8 cellular contexts compared by ENCODE assay signal in genomic region chr16:81180578-81180977, GRCh38. TPM values are rescaled to one million over a fixed set of nuclear protein-coding genes. Genes with fewer than 3 reads are reported as not detected.
DNase-seq lines count a peak whose midpoint lies in the region; ATAC-seq and TF ChIP-seq lines count a peak whose summit lies in the region.

No MANE protein-coding gene starts in this region.

- H3K27me3 ChIP-seq in PC-3 (ENCODE audit: low read length): no peaks in the 10 kb centered on the region
- no peaks in the 10 kb centered on the region for H3K27me3 ChIP-seq in esophagus (ENCODE audit: control insufficient read depth in 1 of 2, insufficient read depth in 2 of 2, low read length in 2 of 2)
- H3K27me3 ChIP-seq in thyroid gland: no peaks in the 10 kb centered on the region

- WGBS in esophagus, 2 donors: 65 to 72% methylated on average over 6 of the region's 6 CpGs
- 72 to 76% methylated on average over 5 to 6 of the region's 6 CpGs for WGBS in mesodermal cell (ENCODE audit: insufficient coverage in 2 of 2), 2 experiments
- 61 to 72% methylated on average over 5 to 6 of the region's 6 CpGs for WGBS in thyroid gland, 2 donors

- H3K9me3 Mint-ChIP-seq in immature natural killer cell: no peaks in the 10 kb centered on the region

- H3K27ac Mint-ChIP-seq in immature natural killer cell: no peak overlapping the region

- BruUV-seq in PC-3 (replicated peaks; lab: Mats Ljungman, UMichigan): no TSS peak

- H3K4me1 Mint-ChIP-seq in immature natural killer cell: no peaks in the 10 kb centered on the region

- H3K9me3 ChIP-seq in PC-3 (ENCODE audit: low read length) (no peaks in the 10 kb centered on the region), esophagus (ENCODE audit: control insufficient read depth in 2 of 2, insufficient read depth in 1 of 2, low read depth in 1 of 2, low read length in 1 of 2) (no peaks in the 10 kb centered on the region), mesodermal cell (ENCODE audit: control insufficient read depth, low read length) (no peaks in the 10 kb centered on the region), thyroid gland (no peaks in the 10 kb centered on the region)

- no peak for TF ChIP-seq CTCF in PC-3 (conservative IDR thresholded peaks at IDR 0.05; ENCODE audit: low read depth, low read length)
- TF ChIP-seq CTCF in thyroid gland (IDR thresholded peaks at IDR 0.05): no peak

- peak overlapping the region; percentile 78 for H3K4me2 ChIP-seq in PC-3 (ENCODE audit: low read length)

- CTCF ChIA-PET in PC-3 (lab: Charles Lee): no interaction called here

- peaks cover 1 to 3% (median 3%) of the 10 kb centered on the region in 3 donors for H3K27me3 Mint-ChIP-seq in immature natural killer cell (ENCODE audit: low read depth in 3 of 3)

- no peak overlapping the region; the same call in 1 of the 2 replicates for H3K9ac ChIP-seq in PC-3 (ENCODE audit: low read length)

- no peaks in the 10 kb centered on the region for H3K36me3 Mint-ChIP-seq in immature natural killer cell

- no peaks in the 10 kb centered on the region for H3K36me3 ChIP-seq in PC-3 (ENCODE audit: low read depth, low read length)
- H3K36me3 ChIP-seq in esophagus (ENCODE audit: control insufficient read depth in 2 of 2, insufficient read depth in 2 of 2, low read length in 1 of 2): no peaks in the 10 kb centered on the region
- H3K36me3 ChIP-seq in mesodermal cell (ENCODE audit: control insufficient read depth, insufficient read depth, low read length): no peaks in the 10 kb centered on the region
- no peaks in the 10 kb centered on the region for H3K36me3 ChIP-seq in thyroid gland

- H4K20me1 ChIP-seq in PC-3 (ENCODE audit: low read length): no peaks in the 10 kb centered on the region

- H3K79me2 ChIP-seq in PC-3 (ENCODE audit: low read length): no peaks in the 10 kb centered on the region

- H3K4me3 ChIP-seq in PC-3 (ENCODE audit: low read length): no peak overlapping the region
- no peak overlapping the region for H3K4me3 ChIP-seq in esophagus (ENCODE audit: low read depth in 1 of 2, low read length in 2 of 2)
- no peak overlapping the region for H3K4me3 ChIP-seq in mesodermal cell (ENCODE audit: extremely low read depth, insufficient read depth, low read length, poor library complexity, severe bottlenecking)
- no peak overlapping the region for H3K4me3 ChIP-seq in thyroid gland (replicated peaks in 1 of 3)

- H2AFZ ChIP-seq in PC-3 (ENCODE audit: low read length): peak overlapping the region; percentile 61; the same call in 1 of the 2 replicates

- intact Hi-C loops in PC-3 (cut with micrococcal nuclease): no loop called here
- intact Hi-C loops in thyroid gland (cut with DNase I): loop anchor here (10.0 kb wide), 1 partner anchor 146 kb away; the partner anchor contains the start of gene ATMIN

- ATAC-seq in PC-3 (no peak), HG02885 (IDR thresholded peaks at IDR 0.05; ENCODE audit: poor library complexity, unreplicated experiment) (no peak)

- no peak overlapping the region for H3K4me3 Mint-ChIP-seq in immature natural killer cell

- TF ChIP-seq POLR2A in thyroid gland (IDR thresholded peaks at IDR 0.05): no peak

- DNase-seq in PC-3: no peak
- DNase-seq in thyroid gland: no peak
- DNase-seq in NCI-H1105 treated with DMSO at 0.1 percent for 48 hours (lab: John Stamatoyannopoulos, UW): no peak
- no peak for DNase-seq in dedifferentiated amniotic fluid mesenchymal stem cell (ENCODE audit: extremely low spot score)
- no peak for DNase-seq in immature natural killer cell

- POLR2A ChIA-PET in PC-3 (lab: Charles Lee; ENCODE audit: unreplicated experiment): no interaction called here

- H3K9me2 ChIP-seq in PC-3 (replicated peaks; ENCODE audit: low read length): no peaks in the 10 kb centered on the region

- peaks cover 23% of the 10 kb centered on the region for H3K4me1 ChIP-seq in PC-3 (ENCODE audit: insufficient read depth, low read length)
- peaks cover 0 to 2% of the 10 kb centered on the region in 2 donors for H3K4me1 ChIP-seq in esophagus (ENCODE audit: control insufficient read depth in 2 of 2, insufficient read depth in 2 of 2, low read length in 1 of 2)
- H3K4me1 ChIP-seq in mesodermal cell (ENCODE audit: control insufficient read depth, insufficient read depth, low read length, poor library complexity, severe bottlenecking): peaks cover 10% of the 10 kb centered on the region
- peaks cover 0 to 8% of the 10 kb centered on the region in 2 donors for H3K4me1 ChIP-seq in thyroid gland

- H3F3A ChIP-seq in PC-3 (ENCODE audit: low read length, unreplicated experiment): no peaks in the 10 kb centered on the region

- H3K27ac ChIP-seq in PC-3 (ENCODE audit: low read length): peak overlapping the region; percentile 50
- H3K27ac ChIP-seq in esophagus (ENCODE audit: low read depth in 2 of 2, low read length in 1 of 2): peak overlapping the region; percentile 50 to 62
- H3K27ac ChIP-seq in mesodermal cell (ENCODE audit: low read depth, low read length, severe bottlenecking): peak overlapping the region; percentile 85
- H3K27ac ChIP-seq in thyroid gland: peak overlapping the region; percentile 53 to 72 (median 61)

RNA-seq across cellular contexts. Expression of gene BCO1, which starts 57.9 kb away (rescaled TPM):
- total RNA-seq in PC-3 (2014; rRNA removed) (not detected in 2 replicates), thyroid gland (under 1 TPM in 1 of 4 donors, not detected in 3; 0.22 TPM)
- polyA plus RNA-seq in esophagus (under 1 TPM; 0.16 to 0.41 TPM), immature natural killer cell (not detected)
- 0.26 TPM for polyA plus RNA-seq in mesodermal cell (2013, experiment 1 of 2)
- not detected for polyA plus RNA-seq in mesodermal cell (2013, experiment 2 of 2)
